ENCODE assay signal across 11 cellular contexts in genomic region chr6:114827135-114827534, GRCh38.
"Had no signal": no experiment of that assay in that cellular context is flagged by ENCODE, and none has a peak within 500 bp of the region (broad histone marks: within the 10 kb centered on the region; RNA-seq: fewer than 3 reads in every experiment).

No MANE protein-coding gene starts in this region.

- H3K9ac ChIP-seq: GM23248 had no signal

- FAIRE-seq: H1, H54 had no signal

- DNase-seq: GM23248, GOT3, H7, H9, HCEC 1CT, HFFc6 had no signal

- H3K4me1 ChIP-seq: HAP-1 had no signal

- H3K4me3 ChIP-seq: GM23248, GM23338, HAP-1 had no signal

- H3K4me2 ChIP-seq: GM23338 had no signal

- H3K9me3 ChIP-seq: HAP-1 had no signal

- H3K27ac ChIP-seq: GM23248 had no signal

- H3K36me3 ChIP-seq: HAP-1 had no signal

- ATAC-seq: GM23338, HCT116 had no signal

- H2AFZ ChIP-seq: GM23248, GM23338 had no signal
